In the genomic region with DNA sequence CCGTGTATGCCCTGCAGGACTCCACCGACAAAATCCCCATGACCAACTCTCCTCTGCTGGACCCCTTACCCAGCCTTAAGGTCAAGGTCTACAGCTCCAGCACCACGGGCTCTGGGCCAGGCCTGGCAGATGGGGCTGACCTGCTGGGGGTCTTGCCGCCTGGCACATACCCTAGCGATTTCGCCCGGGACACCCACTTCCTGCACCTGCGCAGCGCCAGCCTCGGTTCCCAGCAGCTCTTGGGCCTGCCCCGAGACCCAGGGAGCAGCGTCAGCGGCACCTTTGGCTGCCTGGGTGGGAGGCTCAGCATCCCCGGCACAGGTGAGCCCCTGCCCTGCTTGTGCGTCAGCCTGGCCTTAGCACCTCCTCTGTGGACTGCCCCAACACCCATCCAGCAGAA, we compare ENCODE assay signal across 20 cellular contexts.
"Had no signal": no experiment of that assay in that cellular context is flagged by ENCODE, and none has a peak within 500 bp of the region (broad histone marks: within the 10 kb centered on the region; RNA-seq: fewer than 3 reads in every experiment).

No MANE protein-coding gene starts in this region.

- DNase-seq: hypothalamus; immature natural killer cell; kidney; left colon; naive thymus-derived CD8-positive, alpha-beta T cell; occipital lobe; stimulated activated CD4-positive, alpha-beta T cell treated with anti-CD3 and anti-CD28 coated beads, Interleukin-4, amount 100 ng/mL, for 24 hours; stimulated activated naive CD4-positive, alpha-beta T cell; tibial artery; trophoblast cell; upper lobe of right lung had no signal

- H3K27me3 ChIP-seq: left lung, neutrophil, right lobe of liver, suprapubic skin, tibial artery, upper lobe of right lung had no signal

- H3K4me1 ChIP-seq: parathyroid adenoma, psoas muscle had no signal

- FAIRE-seq: islet of Langerhans, kidney, urothelium cell line had no signal

- H3K9me3 ChIP-seq: left lung, neutrophil, psoas muscle, right lobe of liver, suprapubic skin, thoracic aorta, tibial artery, upper lobe of right lung had no signal

- H3K79me2 ChIP-seq: parathyroid adenoma had no signal

- ATAC-seq: left colon; left lung; naive thymus-derived CD8-positive, alpha-beta T cell; psoas muscle; upper lobe of right lung had no signal

- H3K4me3 ChIP-seq: left lung, psoas muscle, right lobe of liver, suprapubic skin, thoracic aorta, tibial artery, upper lobe of right lung had no signal

- H2AFZ ChIP-seq: parathyroid adenoma had no signal

- H3K9ac ChIP-seq: parathyroid adenoma had no signal

- H3K27ac ChIP-seq: left lung, neutrophil, parathyroid adenoma, psoas muscle, suprapubic skin, thoracic aorta, tibial artery, upper lobe of right lung had no signal

- H3K36me3 ChIP-seq: neutrophil, right lobe of liver, thoracic aorta, upper lobe of right lung had no signal
